In the genomic region with DNA sequence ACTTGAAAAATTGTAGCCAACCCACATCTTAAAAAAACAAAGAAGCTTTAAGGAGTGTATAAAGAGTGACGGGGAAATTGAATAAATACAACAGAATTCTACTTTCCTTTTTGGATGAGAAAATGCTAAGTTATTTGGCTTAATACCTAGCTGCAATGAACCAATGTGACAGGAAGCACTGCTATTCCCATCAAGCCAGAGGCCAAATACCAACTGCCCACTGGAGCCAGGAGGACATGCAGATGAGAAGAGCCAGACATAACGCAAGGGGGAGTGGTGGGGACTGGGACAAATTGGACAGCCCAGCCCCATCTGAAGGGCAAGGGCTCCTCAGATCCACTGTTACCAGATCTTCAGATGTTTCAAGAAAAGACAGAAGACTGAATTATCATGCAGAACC, we compare ENCODE assay signal across 24 cellular contexts. TPM values are rescaled to one million over a fixed set of nuclear protein-coding genes. Genes with fewer than 3 reads are reported as not detected.
DNase-seq lines count a peak whose midpoint lies in the region; ATAC-seq and TF ChIP-seq lines count a peak whose summit lies in the region.
"Had no signal": no experiment of that assay in that cellular context is flagged by ENCODE, and none has a peak within 500 bp of the region (broad histone marks: within the 10 kb centered on the region; RNA-seq: fewer than 3 reads in every experiment).

No MANE protein-coding gene starts in this region.

- H3K27ac Mint-ChIP-seq in nephron: peak overlapping the region; percentile 64 to 90 (median 84)
- H3K27ac Mint-ChIP-seq: CD4-positive, alpha-beta T cell; GM23338; H9 had no signal

- no peaks in the 10 kb centered on the region for H4K20me1 ChIP-seq in KMS-11 (ENCODE audit: insufficient read depth)

- H3K27me3 Mint-ChIP-seq in nephron (ENCODE audit: low read depth): no peaks in the 10 kb centered on the region
- H3K27me3 Mint-ChIP-seq: CD4-positive, alpha-beta T cell had no signal

- no peaks in the 10 kb centered on the region for H3K27me3 ChIP-seq in KMS-11 (ENCODE audit: insufficient read depth, low read depth)
- H3K27me3 ChIP-seq: BLaER1 treated with 17β-estradiol and CSF1 and Interleukin-3, amounts not matched to agents 10 nM and 100 nM; Peyer's patch had no signal

- peaks cover 17% of the 10 kb centered on the region for H3K4me1 Mint-ChIP-seq in nephron
- H3K4me1 Mint-ChIP-seq: GM23338, H9 had no signal

- no peak overlapping the region for H3K9ac ChIP-seq in KMS-11
- H3K9ac ChIP-seq: BLaER1 treated with 17β-estradiol and CSF1 and Interleukin-3, amounts not matched to agents 10 nM and 100 nM had no signal

- TF ChIP-seq CTCF in KMS-11 (conservative IDR thresholded peaks at IDR 0.05; ENCODE audit: low read depth, low read length): no peak
- no peak for TF ChIP-seq CTCF in nephron (IDR thresholded peaks at IDR 0.05; ENCODE audit: unreplicated experiment in 3 of 3)

- H3K4me2 ChIP-seq in KMS-11: no peak overlapping the region
- H3K4me2 ChIP-seq: A549; BLaER1 treated with 17β-estradiol and CSF1 and Interleukin-3, amounts not matched to agents 10 nM and 100 nM; GM23338 had no signal

- peaks cover 3% of the 10 kb centered on the region; the same call in 1 of the 2 replicates for H3K79me2 ChIP-seq in KMS-11 (ENCODE audit: insufficient read depth, low read depth)

- H2AFZ ChIP-seq in KMS-11 (ENCODE audit: low read depth): no peak overlapping the region
- H2AFZ ChIP-seq: GM23338 had no signal

- H3K4me3 Mint-ChIP-seq in nephron: no peak overlapping the region
- H3K4me3 Mint-ChIP-seq: CD4-positive, alpha-beta T cell; GM23338; H9 had no signal

- H3K9me3 Mint-ChIP-seq in nephron: no peaks in the 10 kb centered on the region
- H3K9me3 Mint-ChIP-seq: CD4-positive, alpha-beta T cell; GM23338; H9 had no signal

- H3K27ac ChIP-seq in KMS-11: 0 out of 2 replicates have a peak overlapping the region, but pooled peaks have one; percentile 77
- H3K27ac ChIP-seq: A549; BLaER1 treated with 17β-estradiol and CSF1 and Interleukin-3, amounts not matched to agents 10 nM and 100 nM; Peyer's patch had no signal

- H3K36me3 Mint-ChIP-seq in nephron (ENCODE audit: low read depth): peaks cover 65% of the 10 kb centered on the region

- ATAC-seq in HG02571 (IDR thresholded peaks at IDR 0.05; ENCODE audit: unreplicated experiment): no peak
- ATAC-seq: A549, GM23338, HepG2, K562, SK-N-SH treated with all-trans-retinoic acid at 6 μM for 48 hours had no signal

- peaks cover 44% of the 10 kb centered on the region for H3K4me1 ChIP-seq in KMS-11 (ENCODE audit: low read depth, poor library complexity, severe bottlenecking)
- H3K4me1 ChIP-seq: A549; BLaER1 treated with 17β-estradiol and CSF1 and Interleukin-3, amounts not matched to agents 10 nM and 100 nM; Peyer's patch had no signal

- DNase-seq in Caki2 (ENCODE audit: low read depth) (peak; percentile 14), iris pigment epithelial cell (ENCODE audit: low read depth) (peak; percentile 11), LoVo (ENCODE audit: low spot score) (no peak)
- no peak for DNase-seq in NK-92 treated with Interleukin-12 subunit alpha and Interleukin-12 subunit beta, amount 100 ng/mL, for 24 hours (lab: John Stamatoyannopoulos, UW)
- DNase-seq: AML-193; CD4-positive, alpha-beta T cell; COR-L47; H9; MM.1S; NCI-H1417; NCI-H1694 treated with DMSO at 0.1 percent for 48 hours; NCI-H2081; NCI-H2227 treated with DMSO at 0.1 percent for 48 hours; NCI-H526 treated with DMSO at 0.1 percent for 48 hours; Peyer's patch had no signal

- H3K36me3 ChIP-seq in KMS-11 (ENCODE audit: insufficient read depth): peaks cover 4% of the 10 kb centered on the region; the same call in 1 of the 2 replicates

- H3K4me3 ChIP-seq in KMS-11 (IDR thresholded peaks at IDR 0.05; ENCODE audit: insufficient read depth, low read depth, low read length): no peak overlapping the region
- H3K4me3 ChIP-seq: A549; BLaER1 treated with 17β-estradiol and CSF1 and Interleukin-3, amounts not matched to agents 10 nM and 100 nM; GM23338; K562; Peyer's patch had no signal

- in situ Hi-C loops in Caki2 (cut with HindIII; ENCODE audit: low pct_unique_long_range_greater_than_20kb, low sequenced_read_pairs): no loop called here

RNA-seq across cellular contexts. Expression of a gene that starts 25.7 kb away (rescaled TPM):
- 34.8 and 36.9 TPM in 2 replicates for total RNA-seq in Caki2 (2014; rRNA removed; shearing (Covaris generic); ENCODE audit: low replicate concordance)

RNA-seq across cellular contexts. Expression of a gene that starts 51.3 kb away (rescaled TPM):
- total RNA-seq in Caki2 (2014; rRNA removed; shearing (Covaris generic); ENCODE audit: low replicate concordance): 32.9 and 44.6 TPM in 2 replicates

Comparison
In these comparisons a context has a peak if more than half of its experiments do, and no peak if none do; other contexts are left out.
1. DNase-seq: peak in Caki2 (single experiment) and iris pigment epithelial cell (single experiment); none in LoVo (single experiment) and NK-92 treated with Interleukin-12 subunit alpha and Interleukin-12 subunit beta, amount 100 ng/mL, for 24 hours (single experiment).